Comparison of ENCODE assay signal across 15 cellular contexts in the genomic region with DNA sequence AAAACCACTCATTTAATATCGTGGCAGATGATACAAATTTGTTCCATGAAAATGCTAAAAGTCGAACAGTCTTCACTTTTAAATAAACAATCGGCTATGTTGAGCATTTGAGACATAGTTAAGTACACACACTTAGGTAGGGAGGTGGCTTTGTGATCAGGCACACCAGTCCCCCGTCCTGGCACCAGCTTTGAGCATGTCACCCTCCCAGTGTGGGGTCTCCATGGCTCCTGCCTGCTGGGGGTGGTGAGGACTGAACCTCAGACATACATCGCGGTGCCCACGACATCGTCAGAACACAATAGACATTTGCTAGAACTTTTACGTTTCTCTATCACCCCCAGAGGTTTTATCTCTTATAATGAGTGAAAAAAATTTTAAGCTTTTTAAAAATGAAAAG.
A peak's percentile ranks its signal among the peaks of the same experiment; 100 is the strongest.
DNase-seq lines count a peak whose midpoint lies in the region; ATAC-seq, FAIRE-seq and TF ChIP-seq lines count a peak whose summit lies in the region.
"Had no signal": no experiment of that assay in that cellular context is flagged by ENCODE, and none has a peak within 500 bp of the region (broad histone marks: within the 10 kb centered on the region; RNA-seq: fewer than 3 reads in every experiment).

No MANE protein-coding gene starts in this region.

- H3K4me2 ChIP-seq in SK-N-SH = peak overlapping the region; percentile 42
- H3K4me2 ChIP-seq in HepG2 (ENCODE audit: low read depth, low read length) = peak overlapping the region; percentile 59

- peak overlapping the region; percentile 16; the same call in 1 of the 2 replicates for H3K9ac ChIP-seq in SK-N-SH
- 0 out of 2 replicates have a peak overlapping the region, but pooled peaks have one; percentile 0 for H3K9ac ChIP-seq in HepG2 (ENCODE audit: insufficient read depth, low read depth, low read length)
- peak overlapping the region; percentile 55 to 63 for H3K9ac ChIP-seq in stomach smooth muscle (ENCODE audit: low read length in 2 of 2)

- peaks cover 16% of the 10 kb centered on the region for H3F3A ChIP-seq in SK-N-SH (replicated peaks; ENCODE audit: insufficient read depth)

- DNase-seq in NCI-H1105 treated with DMSO at 0.1 percent for 48 hours (lab: John Stamatoyannopoulos, UW) (peak; percentile 18), NCI-H1105 (lab: John Stamatoyannopoulos, UW) (no peak), SK-N-SH (peak; percentile 52), HepG2 (ENCODE audit: low spot score) (no peak), glomerular visceral epithelial cell (ENCODE audit: extremely low spot score) (no peak)
- DNase-seq in activated CD4-positive, alpha-beta memory T cell treated with anti-CD3 and anti-CD28 coated beads, Interleukin-2, amount 10 ng/mL, durations not matched to agents 7 days and 5 days = no peak

- TF ChIP-seq RAD21 in SK-N-SH (IDR thresholded peaks at IDR 0.05; ENCODE audit: low read length) (no peak), HepG2 (CRISPR knock-in tag; IDR thresholded peaks at IDR 0.05) (no peak)

- POLR2A ChIA-PET in SK-N-SH (lab: Yijun Ruan, JAX) (no interaction called here), HepG2 (lab: Yijun Ruan, JAX) (interaction anchor here (1.6 kb wide), 1 partner anchor 78 kb away, joined by 5 read pairs; no protein-coding TSS in a partner anchor)
- POLR2A ChIA-PET in activated CD4-positive, alpha-beta memory T cell treated with anti-CD3 and anti-CD28 coated beads, Interleukin-2, amount 10 ng/mL, durations not matched to agents 7 days and 5 days (lab: Charles Lee) = interaction anchor here (2.2 kb wide), 1 partner anchor 78 kb away, joined by 5 read pairs; no protein-coding TSS in a partner anchor

- TF ChIP-seq POLR2A in HepG2 (IDR thresholded peaks at IDR 0.05; ENCODE audit: insufficient read depth in 1 of 2, low read depth in 2 of 2, low read length in 2 of 2) = no peak

- in situ Hi-C loops in HepG2 (cut with HindIII; ENCODE audit: extremely low pct_ligation_motif_present, low pct_unique_long_range_greater_than_20kb) = loop anchor here (5.0 to 25.0 kb wide), 2 partner anchors 79 to 264 kb away; no protein-coding TSS in a partner anchor

- peaks cover 28% of the 10 kb centered on the region for H3K79me2 ChIP-seq in SK-N-SH (ENCODE audit: insufficient read depth)
- no peaks in the 10 kb centered on the region for H3K79me2 ChIP-seq in HepG2 (ENCODE audit: insufficient read depth, low read length)

- TF ChIP-seq CTCF in SK-N-SH (IDR thresholded peaks at IDR 0.05) = no peak
- no peak for TF ChIP-seq CTCF in HepG2 (CRISPR knock-in tag; IDR thresholded peaks at IDR 0.05)

- H3K36me3 ChIP-seq in SK-N-SH (replicated peaks in 1 of 2; ENCODE audit: control insufficient read depth in 1 of 2, insufficient read depth in 2 of 2, low read length in 1 of 2) = peaks cover 0 to 21% of the 10 kb centered on the region in 2 experiments
- H3K36me3 ChIP-seq in HepG2 (replicated peaks in 1 of 2; ENCODE audit: control insufficient read depth in 1 of 2, insufficient read depth in 2 of 2, low read length in 2 of 2) = no peaks in the 10 kb centered on the region
- peaks cover 12 to 18% of the 10 kb centered on the region in 2 donors for H3K36me3 ChIP-seq in stomach smooth muscle (ENCODE audit: control insufficient read depth in 2 of 2, insufficient read depth in 2 of 2, low read length in 2 of 2)
- H3K36me3 ChIP-seq: cardiac muscle cell had no signal

- H3K27me3 Mint-ChIP-seq in activated CD4-positive, alpha-beta memory T cell treated with anti-CD3 and anti-CD28 coated beads, Interleukin-2, amount 10 ng/mL, durations not matched to agents 7 days and 5 days = peaks cover 5% of the 10 kb centered on the region
- H3K27me3 Mint-ChIP-seq: activated naive CD8-positive, alpha-beta T cell treated with anti-CD3 and anti-CD28 coated beads, Interleukin-2, amount 10 ng/mL, durations not matched to agents 7 days and 5 days; activated T-cell treated with anti-CD3 and anti-CD28 coated beads, Interleukin-2, amount 50 U/mL, for 24 hours had no signal

- no peak for FAIRE-seq in HepG2 (lab: Jason Lieb, UNC)
- FAIRE-seq: small intestine had no signal

- no peaks in the 10 kb centered on the region for H3K9me3 ChIP-seq in SK-N-SH
- H3K9me3 ChIP-seq in HepG2 (ENCODE audit: low read length) = no peaks in the 10 kb centered on the region
- no peaks in the 10 kb centered on the region for H3K9me3 ChIP-seq in stomach smooth muscle (ENCODE audit: control insufficient read depth in 2 of 2, low read length in 2 of 2)

- no peaks in the 10 kb centered on the region for H4K20me1 ChIP-seq in SK-N-SH (ENCODE audit: insufficient read depth)
- no peaks in the 10 kb centered on the region; the same call in 1 of the 2 replicates for H4K20me1 ChIP-seq in HepG2 (ENCODE audit: insufficient read depth, low read length)

- H3K27ac Mint-ChIP-seq in activated CD4-positive, alpha-beta memory T cell treated with anti-CD3 and anti-CD28 coated beads, Interleukin-2, amount 10 ng/mL, durations not matched to agents 7 days and 5 days = no peak overlapping the region
- H3K27ac Mint-ChIP-seq: activated naive CD8-positive, alpha-beta T cell treated with anti-CD3 and anti-CD28 coated beads, Interleukin-2, amount 10 ng/mL, durations not matched to agents 7 days and 5 days; activated T-cell treated with anti-CD3 and anti-CD28 coated beads, Interleukin-2, amount 50 U/mL, for 24 hours; effector memory CD8-positive, alpha-beta T cell had no signal

- intact Hi-C loops in HepG2 (cut with micrococcal nuclease; ENCODE audit: unreplicated experiment) = no loop called here

- peak; percentile 73 for ATAC-seq in HepG2
- no peak for ATAC-seq in GM18519 (IDR thresholded peaks at IDR 0.05; ENCODE audit: low FRiP score, unreplicated experiment)

- CTCF ChIA-PET in SK-N-SH (lab: Yijun Ruan, JAX) = interaction anchor here (0.6 to 3.2 kb wide), 81 partner anchors 10 to 688 kb away, joined by 3 to 106 read pairs (median 5); a partner anchor contains a TSS
- CTCF ChIA-PET in HepG2 (lab: Yijun Ruan, JAX; ENCODE audit: low intra/inter-chr PET ratio, low total read pairs) = interaction anchor here (1.0 to 5.8 kb wide), 4 partner anchors 9 to 251 kb away, joined by 3 to 153 read pairs (median 16); no protein-coding TSS in a partner anchor
- CTCF ChIA-PET in activated CD4-positive, alpha-beta memory T cell treated with anti-CD3 and anti-CD28 coated beads, Interleukin-2, amount 10 ng/mL, durations not matched to agents 7 days and 5 days (lab: Charles Lee) = interaction anchor here (0.8 to 4.6 kb wide), 11 partner anchors 14 to 304 kb away, joined by 3 to 89 read pairs (median 3); no protein-coding TSS in a partner anchor

- no peaks in the 10 kb centered on the region for H3K36me3 Mint-ChIP-seq in activated CD4-positive, alpha-beta memory T cell treated with anti-CD3 and anti-CD28 coated beads, Interleukin-2, amount 10 ng/mL, durations not matched to agents 7 days and 5 days (ENCODE audit: low read depth)
- H3K36me3 Mint-ChIP-seq: CD4-positive, alpha-beta memory T cell had no signal

- 0 out of 2 replicates have a peak overlapping the region, but pooled peaks have one; percentile 56 for H2AFZ ChIP-seq in SK-N-SH (ENCODE audit: low read depth)
- no peak overlapping the region for H2AFZ ChIP-seq in HepG2 (ENCODE audit: low read length)

- no peaks in the 10 kb centered on the region for H3K9me2 ChIP-seq in SK-N-SH

- H3K4me1 Mint-ChIP-seq in activated CD4-positive, alpha-beta memory T cell treated with anti-CD3 and anti-CD28 coated beads, Interleukin-2, amount 10 ng/mL, durations not matched to agents 7 days and 5 days = peaks cover 4% of the 10 kb centered on the region

- H3K4me3 Mint-ChIP-seq in activated CD4-positive, alpha-beta memory T cell treated with anti-CD3 and anti-CD28 coated beads, Interleukin-2, amount 10 ng/mL, durations not matched to agents 7 days and 5 days = no peak overlapping the region
- H3K4me3 Mint-ChIP-seq: activated naive CD8-positive, alpha-beta T cell treated with anti-CD3 and anti-CD28 coated beads, Interleukin-2, amount 10 ng/mL, durations not matched to agents 7 days and 5 days; activated T-cell treated with anti-CD3 and anti-CD28 coated beads, Interleukin-2, amount 50 U/mL, for 24 hours; effector memory CD8-positive, alpha-beta T cell had no signal

- TF ChIP-seq EP300 in SK-N-SH (IDR thresholded peaks at IDR 0.05; ENCODE audit: borderline replicate concordance in 1 of 2, low read depth in 1 of 2, low read length in 1 of 2) = no peak
- TF ChIP-seq EP300 in HepG2 (IDR thresholded peaks at IDR 0.05; ENCODE audit: low read depth in 2 of 2, low read length in 2 of 2) = no peak
- TF ChIP-seq EP300 in HepG2 (CRISPR knock-in tag; IDR thresholded peaks at IDR 0.05; ENCODE audit: borderline replicate concordance) = no peak

- BruUV-seq in HepG2 (replicated peaks; lab: Mats Ljungman, UMichigan) = no TSS peak

- peak overlapping the region in 1 of 2 experiments; percentile 50; a peak in 1 of 4 replicates for H3K27ac ChIP-seq in SK-N-SH (ENCODE audit: low read depth in 2 of 2, low read length in 1 of 2)
- H3K27ac ChIP-seq in HepG2 (ENCODE audit: extremely low read length, insufficient read depth, low read length) = no peak overlapping the region
- peak overlapping the region; percentile 64 for H3K27ac ChIP-seq in stomach smooth muscle (ENCODE audit: low read length)
- H3K27ac ChIP-seq: 22Rv1, cardiac muscle cell had no signal

- 34% methylated on average over 9 of the region's 9 CpGs for WGBS in SK-N-SH (ENCODE audit: low lambda C conversion rate)
- WGBS in HepG2 (ENCODE audit: low lambda C conversion rate) = under 1% methylated on average over 9 of the region's 9 CpGs

- H3K4me1 ChIP-seq in SK-N-SH (ENCODE audit: control insufficient read depth in 1 of 2, insufficient read depth in 2 of 2, low read depth in 1 of 2, low read length in 1 of 2) = peaks cover 0 to 3% of the 10 kb centered on the region in 2 experiments; a peak in 1 of 4 replicates
- peaks cover 13% of the 10 kb centered on the region for H3K4me1 ChIP-seq in HepG2 (ENCODE audit: insufficient read depth, low read length)
- peaks cover 25% of the 10 kb centered on the region for H3K4me1 ChIP-seq in stomach smooth muscle (ENCODE audit: control insufficient read depth, insufficient read depth, low read length)

- H3K9me3 Mint-ChIP-seq in activated CD4-positive, alpha-beta memory T cell treated with anti-CD3 and anti-CD28 coated beads, Interleukin-2, amount 10 ng/mL, durations not matched to agents 7 days and 5 days = no peaks in the 10 kb centered on the region
- H3K9me3 Mint-ChIP-seq: activated naive CD8-positive, alpha-beta T cell treated with anti-CD3 and anti-CD28 coated beads, Interleukin-2, amount 10 ng/mL, durations not matched to agents 7 days and 5 days; activated T-cell treated with anti-CD3 and anti-CD28 coated beads, Interleukin-2, amount 50 U/mL, for 24 hours; effector memory CD8-positive, alpha-beta T cell had no signal

- H3K4me3 ChIP-seq in SK-N-SH (ENCODE audit: low read depth in 2 of 2, low read length in 1 of 2) = peak overlapping the region; percentile 4 to 14; a peak in 1 of 4 replicates
- no peak overlapping the region for H3K4me3 ChIP-seq in HepG2 (replicated peaks in 1 of 3; ENCODE audit: insufficient read depth in 1 of 3, low read depth in 2 of 3, low read length in 3 of 3)
- peak overlapping the region; percentile 4 to 48 for H3K4me3 ChIP-seq in stomach smooth muscle (ENCODE audit: low read length in 2 of 2)
- H3K4me3 ChIP-seq: cardiac muscle cell had no signal

- no peaks in the 10 kb centered on the region for H3K27me3 ChIP-seq in SK-N-SH (ENCODE audit: insufficient read depth)
- H3K27me3 ChIP-seq in HepG2 (ENCODE audit: control insufficient read depth in 1 of 2, insufficient read depth in 2 of 2, low read length in 2 of 2) = no peaks in the 10 kb centered on the region
- no peaks in the 10 kb centered on the region for H3K27me3 ChIP-seq in stomach smooth muscle (ENCODE audit: control insufficient read depth in 1 of 2, insufficient read depth in 2 of 2, low read length in 2 of 2)
- H3K27me3 ChIP-seq: cardiac muscle cell had no signal

Comparison
In these comparisons a context has a peak if more than half of its experiments do, and no peak if none do; other contexts are left out.
1. DNase-seq: peak in NCI-H1105 treated with DMSO at 0.1 percent for 48 hours (single experiment) and SK-N-SH (single experiment); none in NCI-H1105 (single experiment), HepG2 (single experiment), glomerular visceral epithelial cell (single experiment) and activated CD4-positive, alpha-beta memory T cell treated with anti-CD3 and anti-CD28 coated beads, Interleukin-2, amount 10 ng/mL, durations not matched to agents 7 days and 5 days (single experiment).
2. H3K4me3 ChIP-seq: peak in SK-N-SH (2 of 2) and stomach smooth muscle (2 of 2); none in HepG2 (0 of 3).
3. H3K9ac ChIP-seq: peak in every context shown above with its lines; median percentile 59 in stomach smooth muscle; 16 in SK-N-SH; 0 in HepG2.